ENCODE assay signal across 1 cellular context in genomic region chr20:20712004-20712473, GRCh38.
A peak's percentile ranks its signal among the peaks of the same experiment; 100 is the strongest.
TF ChIP-seq lines count a peak whose summit lies in the region.

No MANE protein-coding gene starts in this region.

TF ChIP-seq in HepG2, 621 proteins besides CTCF, POLR2A, EP300 and RAD21 (continued from another document and continues in another):
- no peak for TF ChIP-seq FOXO4 (CRISPR knock-in tag; conservative IDR thresholded peaks at IDR 0.05)
- no peak for TF ChIP-seq ZNF253 (CRISPR knock-in tag; IDR thresholded peaks at IDR 0.05; ENCODE audit: borderline replicate concordance)
- no peak for TF ChIP-seq ZNF329 (CRISPR knock-in tag; IDR thresholded peaks at IDR 0.05; ENCODE audit: low read depth)
- no peak for TF ChIP-seq ZSCAN21 (CRISPR knock-in tag; IDR thresholded peaks at IDR 0.05; ENCODE audit: borderline replicate concordance)
- TF ChIP-seq FOXK2 (IDR thresholded peaks at IDR 0.05) = no peak
- no peak for TF ChIP-seq AGO1 (IDR thresholded peaks at IDR 0.05; ENCODE audit: low read depth, low read length, poor library complexity, severe bottlenecking)
- no peak for TF ChIP-seq MLLT10 (CRISPR knock-in tag; IDR thresholded peaks at IDR 0.05)
- TF ChIP-seq ZNF724P (CRISPR knock-in tag; IDR thresholded peaks at IDR 0.05; ENCODE audit: borderline replicate concordance) = no peak
- TF ChIP-seq HOXA9 (CRISPR knock-in tag; IDR thresholded peaks at IDR 0.05; ENCODE audit: borderline replicate concordance) = no peak
- TF ChIP-seq KMT2A (CRISPR knock-in tag; IDR thresholded peaks at IDR 0.05) = no peak
- no peak for TF ChIP-seq ZNF260 (CRISPR knock-in tag; IDR thresholded peaks at IDR 0.05; ENCODE audit: borderline replicate concordance, low read depth)
- TF ChIP-seq USF2 (IDR thresholded peaks at IDR 0.05; ENCODE audit: low read depth, low read length) = no peak
- no peak for TF ChIP-seq USF2 (CRISPR knock-in tag; IDR thresholded peaks at IDR 0.05; ENCODE audit: borderline replicate concordance)
- no peak for TF ChIP-seq CBX2 (IDR thresholded peaks at IDR 0.05; ENCODE audit: low read depth, low read length)
- no peak for TF ChIP-seq CBX2 (CRISPR knock-in tag; IDR thresholded peaks at IDR 0.05; ENCODE audit: low read depth)
- no peak for TF ChIP-seq ZNF326 (CRISPR knock-in tag; IDR thresholded peaks at IDR 0.05; ENCODE audit: borderline replicate concordance)
- TF ChIP-seq TCF12 (IDR thresholded peaks at IDR 0.05) = no peak
- TF ChIP-seq TCF12 (CRISPR knock-in tag; IDR thresholded peaks at IDR 0.05) = peak; percentile 64; the same call in 1 of the 2 replicates
- no peak for TF ChIP-seq ZNF362 (CRISPR knock-in tag; IDR thresholded peaks at IDR 0.05; ENCODE audit: borderline replicate concordance)
- no peak for TF ChIP-seq ZNF282 (IDR thresholded peaks at IDR 0.05; ENCODE audit: partially characterized antibody)
- no peak for TF ChIP-seq PBX3 (CRISPR knock-in tag; IDR thresholded peaks at IDR 0.05; ENCODE audit: borderline replicate concordance)
- no peak for TF ChIP-seq IRX3 (CRISPR knock-in tag; IDR thresholded peaks at IDR 0.05; ENCODE audit: borderline replicate concordance, low read depth)
- no peak for TF ChIP-seq ZNF558 (CRISPR knock-in tag; IDR thresholded peaks at IDR 0.05; ENCODE audit: borderline replicate concordance)
- TF ChIP-seq RFX1 (IDR thresholded peaks at IDR 0.05) = no peak
- peak; percentile 72; the same call in 1 of the 2 replicates for TF ChIP-seq ZBTB7A (CRISPR knock-in tag; IDR thresholded peaks at IDR 0.05)
- no peak for TF ChIP-seq ZNF572 (CRISPR knock-in tag; IDR thresholded peaks at IDR 0.05)
- TF ChIP-seq CCDC6 (CRISPR knock-in tag; IDR thresholded peaks at IDR 0.05) = no peak; the same call in 1 of the 2 replicates
- no peak for TF ChIP-seq RFXAP (CRISPR knock-in tag; IDR thresholded peaks at IDR 0.05; ENCODE audit: borderline replicate concordance)
- TF ChIP-seq SMYD3 (CRISPR knock-in tag; IDR thresholded peaks at IDR 0.05) = no peak
- no peak for TF ChIP-seq MAZ (IDR thresholded peaks at IDR 0.05; ENCODE audit: borderline replicate concordance, low read depth, low read length)
- no peak for TF ChIP-seq MAZ (CRISPR knock-in tag; IDR thresholded peaks at IDR 0.05; ENCODE audit: low read depth)
- TF ChIP-seq MNT (IDR thresholded peaks at IDR 0.05) = no peak
- peak; percentile 81; the same call in 1 of the 2 replicates for TF ChIP-seq ZNF235 (CRISPR knock-in tag; IDR thresholded peaks at IDR 0.05; ENCODE audit: borderline replicate concordance)
- no peak for TF ChIP-seq ZNF83 (CRISPR knock-in tag; IDR thresholded peaks at IDR 0.05; ENCODE audit: borderline replicate concordance)
- no peak for TF ChIP-seq ZFP62 (CRISPR knock-in tag; IDR thresholded peaks at IDR 0.05)
- TF ChIP-seq ZSCAN31 (CRISPR knock-in tag; IDR thresholded peaks at IDR 0.05; ENCODE audit: low read depth) = no peak
- TF ChIP-seq HMGXB3 (CRISPR knock-in tag; IDR thresholded peaks at IDR 0.05; ENCODE audit: borderline replicate concordance) = no peak
- TF ChIP-seq MTA1 (CRISPR knock-in tag; IDR thresholded peaks at IDR 0.05; ENCODE audit: borderline replicate concordance) = no peak
- no peak for TF ChIP-seq ZNF788 (CRISPR knock-in tag; IDR thresholded peaks at IDR 0.05; ENCODE audit: borderline replicate concordance)
- TF ChIP-seq ZFY (CRISPR knock-in tag; IDR thresholded peaks at IDR 0.05) = no peak
- TF ChIP-seq ZKSCAN5 (CRISPR knock-in tag; IDR thresholded peaks at IDR 0.05) = no peak
- TF ChIP-seq ZNF790 (CRISPR knock-in tag; IDR thresholded peaks at IDR 0.05; ENCODE audit: borderline replicate concordance) = no peak
- TF ChIP-seq MEIS2 (CRISPR knock-in tag; IDR thresholded peaks at IDR 0.05) = no peak
- TF ChIP-seq ZFP36L2 (CRISPR knock-in tag; IDR thresholded peaks at IDR 0.05) = no peak
- TF ChIP-seq SUZ12 (IDR thresholded peaks at IDR 0.05; ENCODE audit: low read depth, low read length) = no peak
- TF ChIP-seq ZNF782 (CRISPR knock-in tag; IDR thresholded peaks at IDR 0.05; ENCODE audit: borderline replicate concordance) = no peak
- TF ChIP-seq ZNF230 (CRISPR knock-in tag; IDR thresholded peaks at IDR 0.05) = no peak
- no peak for TF ChIP-seq KDM4B (CRISPR knock-in tag; IDR thresholded peaks at IDR 0.05)
- TF ChIP-seq HNRNPH1 (optimal IDR thresholded peaks at IDR 0.05; ENCODE audit: low read depth, low read length) = no peak
- TF ChIP-seq ZSCAN25 (CRISPR knock-in tag; IDR thresholded peaks at IDR 0.05) = peak; percentile 62; the same call in 1 of the 2 replicates
- no peak for TF ChIP-seq HOMEZ (CRISPR knock-in tag; IDR thresholded peaks at IDR 0.05; ENCODE audit: low read depth)
- no peak for TF ChIP-seq MZF1 (CRISPR knock-in tag; IDR thresholded peaks at IDR 0.05; ENCODE audit: borderline replicate concordance)
- TF ChIP-seq ZMYM3 (CRISPR knock-in tag; IDR thresholded peaks at IDR 0.05) = no peak
- TF ChIP-seq GPBP1L1 (CRISPR knock-in tag; IDR thresholded peaks at IDR 0.05) = no peak
- no peak for TF ChIP-seq FOXP1 (IDR thresholded peaks at IDR 0.05)
- TF ChIP-seq FOXP1 (CRISPR knock-in tag; IDR thresholded peaks at IDR 0.05) = no peak
- no peak for TF ChIP-seq MED13 (CRISPR knock-in tag; IDR thresholded peaks at IDR 0.05)
- no peak for TF ChIP-seq ZNF513 (CRISPR knock-in tag; conservative IDR thresholded peaks at IDR 0.05)
- no peak for TF ChIP-seq HDAC1 (CRISPR knock-in tag; IDR thresholded peaks at IDR 0.05)
- TF ChIP-seq ZSCAN12 (CRISPR knock-in tag; IDR thresholded peaks at IDR 0.05) = no peak
- TF ChIP-seq HOXA5 (CRISPR knock-in tag; IDR thresholded peaks at IDR 0.05) = no peak
- TF ChIP-seq FOXC1 (CRISPR knock-in tag; IDR thresholded peaks at IDR 0.05; ENCODE audit: borderline replicate concordance) = no peak
